Comparison of ENCODE assay signal across 9 cellular contexts in the genomic region with DNA sequence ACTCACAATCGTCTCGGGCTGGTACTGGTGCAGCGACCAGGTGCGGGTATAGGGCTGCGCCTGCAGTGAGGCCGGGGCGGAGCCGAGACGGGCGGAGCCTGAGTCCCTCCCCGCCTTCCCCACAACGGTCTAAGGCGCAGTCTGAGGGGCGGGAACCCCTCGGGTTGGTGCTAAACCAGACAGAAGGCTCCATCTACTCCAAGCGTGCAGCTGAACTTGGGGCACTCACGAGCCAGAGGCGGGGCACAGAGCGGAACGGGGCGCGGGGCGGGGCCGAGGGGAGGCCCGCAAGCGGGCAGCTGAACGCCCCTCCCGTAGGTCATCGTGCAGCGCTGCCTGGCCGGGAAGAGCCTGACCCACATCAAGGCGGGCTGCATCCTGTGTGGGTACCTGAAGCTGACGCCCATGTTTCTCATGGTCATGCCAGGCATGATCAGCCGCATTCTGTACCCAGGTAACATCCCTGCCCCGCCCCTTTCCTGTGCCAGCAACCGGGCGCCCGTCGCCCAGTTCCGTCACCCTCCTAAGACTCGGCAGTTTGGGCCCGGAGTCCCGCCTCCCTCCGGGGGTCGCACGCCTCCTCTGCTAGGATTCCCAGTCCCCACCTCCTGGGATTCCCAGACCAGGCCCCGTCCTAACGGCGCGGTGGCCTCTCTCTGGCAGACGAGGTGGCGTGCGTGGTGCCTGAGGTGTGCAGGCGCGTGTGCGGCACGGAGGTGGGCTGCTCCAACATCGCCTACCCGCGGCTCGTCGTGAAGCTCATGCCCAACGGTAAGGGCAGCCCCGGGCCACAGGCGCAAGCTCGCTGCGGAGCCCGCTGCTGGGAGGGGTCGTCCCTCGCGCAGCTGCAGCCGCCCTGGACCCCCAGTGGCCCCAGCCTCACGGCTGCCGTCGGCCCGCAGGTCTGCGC. TPM values are rescaled to one million over a fixed set of nuclear protein-coding genes. Genes with fewer than 3 reads are reported as not detected.
DNase-seq lines count a peak whose midpoint lies in the region; ATAC-seq and TF ChIP-seq lines count a peak whose summit lies in the region.
"Had no signal": no experiment of that assay in that cellular context is flagged by ENCODE, and none has a peak within 500 bp of the region (broad histone marks: within the 10 kb centered on the region; RNA-seq: fewer than 3 reads in every experiment).

No MANE protein-coding gene starts in this region.

- RAD21 ChIA-PET in HCT116 (lab: Charles Lee; ENCODE audit: low non-redundant PET in 1 of 2, low total read pairs in 2 of 2, uncharacterized antibody in 2 of 2, unreplicated experiment in 2 of 2): no interaction called here

- BruUV-seq in HCT116 (replicated peaks; lab: Mats Ljungman, UMichigan): no TSS peak

- H3K4me3 ChIP-seq in GM08714 (ENCODE audit: low read length) (peak overlapping the region; percentile 37; the same call in 1 of the 2 replicates), HCT116 (replicated peaks in 1 of 2; ENCODE audit: low read depth in 1 of 2, low read length in 2 of 2) (peak overlapping the region; percentile 54 to 59)

- no peaks in the 10 kb centered on the region for H3K27me3 ChIP-seq in HCT116 (ENCODE audit: insufficient read depth, low read length)

- H3K9me2 ChIP-seq in HCT116 (ENCODE audit: insufficient read depth): no peaks in the 10 kb centered on the region

- no peaks in the 10 kb centered on the region for H3K9me3 Mint-ChIP-seq in dendritic cell treated with granulocyte-macrophage colony-stimulating factor and Interleukin-4, amounts not matched to agents 40 ng/mL and 50 ng/mL, for 4 days
- H3K9me3 Mint-ChIP-seq in memory B cell: no peaks in the 10 kb centered on the region

- peaks cover 47% of the 10 kb centered on the region for H3K27me3 Mint-ChIP-seq in dendritic cell treated with granulocyte-macrophage colony-stimulating factor and Interleukin-4, amounts not matched to agents 40 ng/mL and 50 ng/mL, for 4 days
- H3K27me3 Mint-ChIP-seq in memory B cell: no peaks in the 10 kb centered on the region

- intact Hi-C loops in HCT116 (cut with micrococcal nuclease): no loop called here
- intact Hi-C loops in dendritic cell treated with granulocyte-macrophage colony-stimulating factor and Interleukin-4, amounts not matched to agents 40 ng/mL and 50 ng/mL, for 4 days (cut with micrococcal nuclease): no loop called here

- no peak for TF ChIP-seq CTCF in HCT116 (IDR thresholded peaks at IDR 0.05 in 2 of 3, conservative IDR thresholded peaks at IDR 0.05 in 1 of 3; ENCODE audit: borderline replicate concordance in 1 of 3, insufficient read depth in 1 of 3, low read depth in 2 of 3, low read length in 2 of 3)

- CTCF ChIA-PET in HCT116 (lab: Charles Lee): interaction anchor here (0.6 to 1.4 kb wide), 2 partner anchors 15 to 467 kb away, joined by 3 read pairs; no protein-coding TSS in a partner anchor

- H4K20me1 ChIP-seq in HCT116 (ENCODE audit: insufficient read depth): no peaks in the 10 kb centered on the region

- peaks cover 7 to 20% of the 10 kb centered on the region in 2 experiments; a peak in 3 of 4 replicates for H3K4me1 ChIP-seq in HCT116 (ENCODE audit: control insufficient read depth in 1 of 2, insufficient read depth in 2 of 2, low read length in 2 of 2)

- no peak overlapping the region for H2AFZ ChIP-seq in HCT116 (ENCODE audit: low read depth, low read length, poor library complexity, severe bottlenecking)

- POLR2A ChIA-PET in HCT116 (lab: Charles Lee): no interaction called here

- H3K27ac Mint-ChIP-seq in dendritic cell treated with granulocyte-macrophage colony-stimulating factor and Interleukin-4, amounts not matched to agents 40 ng/mL and 50 ng/mL, for 4 days: peak overlapping the region; percentile 32
- peak overlapping the region; percentile 3 for H3K27ac Mint-ChIP-seq in memory B cell

- TF ChIP-seq RAD21 in HCT116 (IDR thresholded peaks at IDR 0.05; ENCODE audit: low read depth): no peak

- peaks cover 40% of the 10 kb centered on the region for H3K36me3 Mint-ChIP-seq in dendritic cell treated with granulocyte-macrophage colony-stimulating factor and Interleukin-4, amounts not matched to agents 40 ng/mL and 50 ng/mL, for 4 days (ENCODE audit: low read depth)
- H3K36me3 Mint-ChIP-seq in memory B cell: peaks cover 3% of the 10 kb centered on the region

- DNase-seq in HCT116 (ENCODE audit: low read depth, low spot score) (no peak), NCI-H1105 (lab: John Stamatoyannopoulos, UW) (peak; percentile 61), memory B cell (ENCODE audit: low spot score in 2 of 2) (peak; percentile 58 to 63), KBM-7 (no peak)
- peak; percentile 69 for DNase-seq in activated CD4-positive, alpha-beta T cell treated with anti-CD3 and anti-CD28 coated beads for 4 hours
- peak; percentile 32 to 52 for DNase-seq in stimulated activated CD8-positive, alpha-beta memory T cell treated with anti-CD3 and anti-CD28 coated beads, Interleukin-4, amount 100 ng/mL, for 1 hour (ENCODE audit: low read depth in 2 of 2, low spot score in 1 of 2)

- H3K4me2 ChIP-seq in HCT116 (ENCODE audit: low read length): peak overlapping the region; percentile 97

- peak overlapping the region; percentile 28; the same call in 1 of the 2 replicates for H3K27ac ChIP-seq in HCT116 (ENCODE audit: low read depth, low read length)

- in situ Hi-C loops in KBM-7 (cut with MboI; ENCODE audit: low pct_unique_long_range_greater_than_20kb, low sequenced_read_pairs): no loop called here

- peak overlapping the region; percentile 86 for H3K4me3 Mint-ChIP-seq in dendritic cell treated with granulocyte-macrophage colony-stimulating factor and Interleukin-4, amounts not matched to agents 40 ng/mL and 50 ng/mL, for 4 days
- H3K4me3 Mint-ChIP-seq in memory B cell: peak overlapping the region; percentile 91

- peak overlapping the region; percentile 54 for H3K9ac ChIP-seq in HCT116 (ENCODE audit: low read length)

- peaks cover 28% of the 10 kb centered on the region for H3K4me1 Mint-ChIP-seq in dendritic cell treated with granulocyte-macrophage colony-stimulating factor and Interleukin-4, amounts not matched to agents 40 ng/mL and 50 ng/mL, for 4 days (ENCODE audit: low read depth)
- peaks cover 3% of the 10 kb centered on the region for H3K4me1 Mint-ChIP-seq in memory B cell

- no peaks in the 10 kb centered on the region for H3K9me3 ChIP-seq in HCT116 (ENCODE audit: control insufficient read depth in 1 of 2, insufficient read depth in 1 of 2, low read depth in 1 of 2, low read length in 2 of 2)

- no peaks in the 10 kb centered on the region for H3K79me2 ChIP-seq in HCT116 (ENCODE audit: insufficient read depth, low read length)

- peaks cover 0 to under 1% of the 10 kb centered on the region in 2 experiments; a peak in 2 of 4 replicates for H3K36me3 ChIP-seq in HCT116 (ENCODE audit: control insufficient read depth in 1 of 2, insufficient read depth in 2 of 2, low read length in 2 of 2)

- no peak for TF ChIP-seq POLR2A in HCT116 (IDR thresholded peaks at IDR 0.05; ENCODE audit: borderline replicate concordance, extremely low read depth, insufficient read depth, insufficient read length)

- ATAC-seq in HCT116 (peak; percentile 95), memory B cell (ENCODE audit: low read depth) (peak; percentile 92)

TF ChIP-seq in HCT116, 20 proteins besides CTCF, POLR2A, EP300 and RAD21:
- peak; percentile 58; the same call in 1 of the 2 replicates for TF ChIP-seq POLR2AphosphoS5 (IDR thresholded peaks at IDR 0.05; ENCODE audit: low read depth, low read length)
- no peak for TF ChIP-seq ZNF274 (IDR thresholded peaks at IDR 0.05; ENCODE audit: low read depth, low read length)
- TF ChIP-seq EZH2phosphoT487 (IDR thresholded peaks at IDR 0.05; ENCODE audit: borderline replicate concordance): no peak

RNA-seq across cellular contexts. Expression of a gene that starts 5.1 kb away (rescaled TPM):
- total RNA-seq in HCT116 (2021; ENCODE audit: unreplicated experiment): 0.10 TPM
- 0.94 and 4.3 TPM in 2 replicates for polyA plus RNA-seq in HCT116 (2012)
- total RNA-seq: glomerular endothelial cell had no signal

RNA-seq across cellular contexts. Expression of a gene that starts 16.0 kb away (rescaled TPM):
- total RNA-seq in HCT116 (2021; ENCODE audit: unreplicated experiment): 8.7 TPM
- polyA plus RNA-seq in HCT116 (2012): 12.0 and 12.8 TPM in 2 replicates

RNA-seq across cellular contexts. Expression of a gene that starts 20.2 kb away (rescaled TPM):
- total RNA-seq in HCT116 (2021; ENCODE audit: unreplicated experiment): 59.3 TPM
- polyA plus RNA-seq in HCT116 (2012): 63.7 and 79.2 TPM in 2 replicates

RNA-seq across cellular contexts. Expression of a gene that starts 28.7 kb away (rescaled TPM):
- total RNA-seq in HCT116 (2021; ENCODE audit: unreplicated experiment): 11.8 TPM
- polyA plus RNA-seq in HCT116 (2012): 9.9 and 10.2 TPM in 2 replicates

RNA-seq across cellular contexts. Expression of a gene that starts 39.7 kb away (rescaled TPM):
- total RNA-seq in HCT116 (2021; ENCODE audit: unreplicated experiment): not detected
- polyA plus RNA-seq in HCT116 (2012): not detected in 2 replicates
- total RNA-seq: glomerular endothelial cell had no signal

Comparison
In these comparisons a context has a peak if more than half of its experiments do, and no peak if none do; other contexts are left out.
1. DNase-seq: peak in NCI-H1105 (single experiment), activated CD4-positive, alpha-beta T cell treated with anti-CD3 and anti-CD28 coated beads for 4 hours (2 of 2), memory B cell (2 of 2) and stimulated activated CD8-positive, alpha-beta memory T cell treated with anti-CD3 and anti-CD28 coated beads, Interleukin-4, amount 100 ng/mL, for 1 hour (2 of 2); none in HCT116 (single experiment) and KBM-7 (single experiment).